ENCODE assay signal across 8 cellular contexts in the genomic region with DNA sequence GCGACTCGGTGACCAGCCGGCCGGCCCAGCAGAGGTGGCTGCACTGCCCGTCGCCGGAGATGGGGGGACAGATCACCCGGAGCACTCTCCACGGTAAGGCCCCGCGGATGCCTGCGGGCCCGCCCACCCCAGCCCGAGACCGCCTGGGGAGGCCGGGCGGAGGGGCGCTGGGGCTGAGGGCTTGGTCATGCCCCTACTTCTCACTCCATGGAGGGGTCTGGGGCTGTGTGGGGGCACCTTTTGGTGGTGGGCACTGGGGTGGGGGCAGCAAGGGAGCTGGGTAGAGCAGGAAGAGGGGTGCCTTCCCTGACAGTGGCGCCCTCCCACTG.
A peak's percentile ranks its signal among the peaks of the same experiment; 100 is the strongest.
DNase-seq lines count a peak whose midpoint lies in the region; ATAC-seq and TF ChIP-seq lines count a peak whose summit lies in the region.

No MANE protein-coding gene starts in this region.

- peaks cover 9% of the 10 kb centered on the region for H3K27me3 Mint-ChIP-seq in activated naive CD4-positive, alpha-beta T cell treated with anti-CD3 and anti-CD28 coated beads, Interleukin-2, amount 50 U/mL, for 24 hours

- H3K27me3 ChIP-seq in mucosa of stomach (ENCODE audit: control insufficient read depth, insufficient read depth, low read length): peaks cover 15% of the 10 kb centered on the region
- peaks cover 0 to 7% (median 3%) of the 10 kb centered on the region in 4 donors for H3K27me3 ChIP-seq in upper lobe of left lung

- peak overlapping the region; percentile 23 for H3K9ac ChIP-seq in mucosa of stomach (ENCODE audit: low read length)

- peak overlapping the region; percentile 59 for H3K4me3 Mint-ChIP-seq in activated naive CD4-positive, alpha-beta T cell treated with anti-CD3 and anti-CD28 coated beads, Interleukin-2, amount 50 U/mL, for 24 hours

- no peaks in the 10 kb centered on the region for H3K9me3 Mint-ChIP-seq in activated naive CD4-positive, alpha-beta T cell treated with anti-CD3 and anti-CD28 coated beads, Interleukin-2, amount 50 U/mL, for 24 hours

- peaks cover 14% of the 10 kb centered on the region for H3K4me1 Mint-ChIP-seq in activated naive CD4-positive, alpha-beta T cell treated with anti-CD3 and anti-CD28 coated beads, Interleukin-2, amount 50 U/mL, for 24 hours

- no peaks in the 10 kb centered on the region for H3K9me3 ChIP-seq in mucosa of stomach (ENCODE audit: control insufficient read depth, low read length)
- no peaks in the 10 kb centered on the region for H3K9me3 ChIP-seq in upper lobe of left lung

- H3K27ac ChIP-seq in caudate nucleus (ENCODE audit: low read depth, low read length) (peak overlapping the region; percentile 1), upper lobe of left lung (no peak overlapping the region)

- TF ChIP-seq CTCF in upper lobe of left lung (IDR thresholded peaks at IDR 0.05): no peak

- no peaks in the 10 kb centered on the region for H3K36me3 Mint-ChIP-seq in activated naive CD4-positive, alpha-beta T cell treated with anti-CD3 and anti-CD28 coated beads, Interleukin-2, amount 50 U/mL, for 24 hours

- no peak for TF ChIP-seq EP300 in upper lobe of left lung (IDR thresholded peaks at IDR 0.05)

- no peak for TF ChIP-seq POLR2A in upper lobe of left lung (IDR thresholded peaks at IDR 0.05)

- H3K27ac Mint-ChIP-seq in activated naive CD4-positive, alpha-beta T cell treated with anti-CD3 and anti-CD28 coated beads, Interleukin-2, amount 50 U/mL, for 24 hours: no peak overlapping the region

- H3K36me3 ChIP-seq in mucosa of stomach (ENCODE audit: control insufficient read depth, insufficient read depth, low read length) (no peaks in the 10 kb centered on the region), upper lobe of left lung (no peaks in the 10 kb centered on the region)

- ATAC-seq in upper lobe of left lung (ENCODE audit: low FRiP score in 2 of 2): no peak
- ATAC-seq in GM21825 (IDR thresholded peaks at IDR 0.05; ENCODE audit: unreplicated experiment): no peak
- ATAC-seq in HG02840 (IDR thresholded peaks at IDR 0.05; ENCODE audit: low FRiP score, unreplicated experiment): no peak

- H3K4me3 ChIP-seq in mucosa of stomach (ENCODE audit: low read length) (peak overlapping the region; percentile 1), upper lobe of left lung (peak overlapping the region in 3 of 4 donors; percentile 42 to 53 (median 43))

- WGBS in upper lobe of left lung, 2 donors: 2 to 50% methylated on average over 1 to 9 of the region's 19 CpGs

- no peak for DNase-seq in activated naive CD4-positive, alpha-beta T cell treated with anti-CD3 and anti-CD28 coated beads, Interleukin-2, amount 50 U/mL, for 16 hours
- DNase-seq in caudate nucleus (lab: John Stamatoyannopoulos, UW) (peak in 1 of 61 donors; percentile 45), upper lobe of left lung (no peak), RKO (ENCODE audit: low spot score) (no peak)

- H3K4me1 ChIP-seq in mucosa of stomach (ENCODE audit: control insufficient read depth, insufficient read depth, low read length): peaks cover 44% of the 10 kb centered on the region
- H3K4me1 ChIP-seq in upper lobe of left lung: peaks cover 7 to 16% (median 10%) of the 10 kb centered on the region in 4 donors
